ENCODE assay signal across 1 cellular context in genomic region chr10:21372651-21373410, GRCh38.
TF ChIP-seq lines count a peak whose summit lies in the region.

No MANE protein-coding gene starts in this region.

TF ChIP-seq in GM12878, 131 proteins besides CTCF, POLR2A, EP300 and RAD21 (continued from another document):
- TF ChIP-seq SIN3A (IDR thresholded peaks at IDR 0.05; ENCODE audit: low read depth, low read length) = no peak
